In the genomic region with DNA sequence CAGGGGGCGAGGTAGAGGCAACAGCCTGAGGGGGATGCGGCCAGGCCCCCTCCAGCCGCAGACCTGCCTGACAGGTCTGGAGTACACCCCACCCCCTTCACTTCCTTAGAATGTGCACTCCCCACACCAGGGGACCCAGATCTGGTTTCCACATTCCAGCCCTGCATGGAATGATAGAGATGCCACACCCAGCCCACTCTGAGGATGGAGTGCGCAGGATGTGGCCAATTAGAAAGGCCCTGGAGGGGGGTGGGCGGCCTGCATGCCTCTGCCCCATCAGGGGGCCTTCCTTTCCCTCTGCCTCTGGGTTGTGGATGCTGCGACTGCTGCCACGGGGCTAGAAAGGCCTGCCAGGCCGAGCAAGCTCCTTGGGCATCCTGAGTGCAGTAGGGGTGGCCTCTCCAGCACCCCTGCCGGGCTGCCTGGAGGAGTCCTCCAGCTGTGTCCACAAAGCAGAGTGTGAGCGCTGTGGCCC, we compare ENCODE assay signal across 14 cellular contexts. TPM values are rescaled to one million over a fixed set of nuclear protein-coding genes. Genes with fewer than 3 reads are reported as not detected.
A peak's percentile ranks its signal among the peaks of the same experiment; 100 is the strongest.
DNase-seq lines count a peak whose midpoint lies in the region; ATAC-seq and TF ChIP-seq lines count a peak whose summit lies in the region.
"Had no signal": no experiment of that assay in that cellular context is flagged by ENCODE, and none has a peak within 500 bp of the region (broad histone marks: within the 10 kb centered on the region; RNA-seq: fewer than 3 reads in every experiment).

No MANE protein-coding gene starts in this region.

- POLR2A ChIA-PET in HCT116 (lab: Charles Lee), result no interaction called here

- H3K9ac ChIP-seq in HCT116 (ENCODE audit: low read length), result no peak overlapping the region
- no peak overlapping the region for H3K9ac ChIP-seq in endodermal cell (ENCODE audit: extremely low read depth, low read length, poor library complexity, severe bottlenecking)

- H3K9me3 Mint-ChIP-seq in endodermal cell (no peaks in the 10 kb centered on the region), glutamatergic neuron (ENCODE audit: unreplicated experiment) (no peaks in the 10 kb centered on the region)
- H3K9me3 Mint-ChIP-seq: activated naive CD8-positive, alpha-beta T cell treated with anti-CD3 and anti-CD28 coated beads, Interleukin-2, amount 50 U/mL, for 24 hours; CD8-positive, alpha-beta T cell had no signal

- H3K4me3 ChIP-seq in HCT116 (replicated peaks in 1 of 2; ENCODE audit: low read depth in 1 of 2, low read length in 2 of 2), result no peak overlapping the region
- H3K4me3 ChIP-seq in endodermal cell (ENCODE audit: low read length), result no peak overlapping the region
- no peak overlapping the region for H3K4me3 ChIP-seq in psoas muscle

- no peak overlapping the region for H3K27ac Mint-ChIP-seq in endodermal cell
- H3K27ac Mint-ChIP-seq in glutamatergic neuron (ENCODE audit: unreplicated experiment), result no peak overlapping the region
- H3K27ac Mint-ChIP-seq: activated naive CD8-positive, alpha-beta T cell treated with anti-CD3 and anti-CD28 coated beads, Interleukin-2, amount 50 U/mL, for 24 hours; CD8-positive, alpha-beta T cell had no signal

- TF ChIP-seq POLR2A in HCT116 (IDR thresholded peaks at IDR 0.05; ENCODE audit: borderline replicate concordance, extremely low read depth, insufficient read depth, insufficient read length), result no peak

- H3K4me1 ChIP-seq in HCT116 (ENCODE audit: control insufficient read depth in 1 of 2, insufficient read depth in 2 of 2, low read length in 2 of 2) (peaks cover 10 to 11% of the 10 kb centered on the region in 2 experiments; a peak in 3 of 4 replicates), endodermal cell (ENCODE audit: control insufficient read depth, insufficient read depth, low read length) (no peaks in the 10 kb centered on the region), psoas muscle (peaks cover 29% of the 10 kb centered on the region)

- H3K4me2 ChIP-seq in HCT116 (ENCODE audit: low read length), result peak overlapping the region; percentile 17; the same call in 1 of the 2 replicates

- no peak for TF ChIP-seq CTCF in HCT116 (IDR thresholded peaks at IDR 0.05 in 2 of 3, conservative IDR thresholded peaks at IDR 0.05 in 1 of 3; ENCODE audit: borderline replicate concordance in 1 of 3, insufficient read depth in 1 of 3, low read depth in 2 of 3, low read length in 2 of 3)
- TF ChIP-seq CTCF in endodermal cell (conservative IDR thresholded peaks at IDR 0.05), result peak; percentile 55
- no peak for TF ChIP-seq CTCF in psoas muscle (IDR thresholded peaks at IDR 0.05)
- no peak for TF ChIP-seq CTCF in glutamatergic neuron (IDR thresholded peaks at IDR 0.05; ENCODE audit: partially characterized antibody, unreplicated experiment)

- BruUV-seq in HCT116 (replicated peaks; lab: Mats Ljungman, UMichigan), result no TSS peak

- peaks cover 7 to 17% of the 10 kb centered on the region in 2 experiments; a peak in 2 of 4 replicates for H3K36me3 ChIP-seq in HCT116 (ENCODE audit: control insufficient read depth in 1 of 2, insufficient read depth in 2 of 2, low read length in 2 of 2)
- H3K36me3 ChIP-seq in endodermal cell (ENCODE audit: control insufficient read depth, insufficient read depth, low read length), result peaks cover 30% of the 10 kb centered on the region
- H3K36me3 ChIP-seq in psoas muscle (ENCODE audit: insufficient read depth in 1 of 2, low read depth in 1 of 2), result peaks cover 2 to 73% of the 10 kb centered on the region in 2 donors

- H3K27me3 Mint-ChIP-seq in endodermal cell (ENCODE audit: insufficient read depth) (no peaks in the 10 kb centered on the region), glutamatergic neuron (ENCODE audit: unreplicated experiment) (no peaks in the 10 kb centered on the region)
- H3K27me3 Mint-ChIP-seq: activated naive CD8-positive, alpha-beta T cell treated with anti-CD3 and anti-CD28 coated beads, Interleukin-2, amount 50 U/mL, for 24 hours had no signal

- no peaks in the 10 kb centered on the region for H3K9me2 ChIP-seq in HCT116 (ENCODE audit: insufficient read depth)

- H2AFZ ChIP-seq in HCT116 (ENCODE audit: low read depth, low read length, poor library complexity, severe bottlenecking), result no peak overlapping the region

- H3K27me3 ChIP-seq in HCT116 (ENCODE audit: insufficient read depth, low read length), result no peaks in the 10 kb centered on the region
- no peaks in the 10 kb centered on the region for H3K27me3 ChIP-seq in endodermal cell (ENCODE audit: control insufficient read depth, insufficient read depth, low read length, poor library complexity, severe bottlenecking)
- no peaks in the 10 kb centered on the region for H3K27me3 ChIP-seq in psoas muscle (ENCODE audit: insufficient read depth in 3 of 3, low read length in 2 of 3)

- DNase-seq in HCT116 (ENCODE audit: low read depth, low spot score), result no peak
- peak; percentile 97 for DNase-seq in NCI-H69 (lab: John Stamatoyannopoulos, UW)
- peak; percentile 95 for DNase-seq in endodermal cell
- peak in 1 of 2 donors; percentile 6 for DNase-seq in psoas muscle
- DNase-seq in glutamatergic neuron, result no peak
- DNase-seq: activated naive CD8-positive, alpha-beta T cell treated with anti-CD3 and anti-CD28 coated beads, Interleukin-2, amount 50 U/mL, for 24 hours; CD8-positive, alpha-beta T cell; effector memory CD4-positive, alpha-beta T cell; NCI-H2029 treated with DMSO at 0.1 percent for 48 hours; stimulated activated CD4-positive, alpha-beta T cell treated with anti-CD3 and anti-CD28 coated beads, Interleukin-4, amount 100 ng/mL, for 4 hours; stimulated activated naive CD8-positive, alpha-beta T cell treated with anti-CD3 and anti-CD28 coated beads, Interleukin-15, Interleukin-2, amounts not matched to agents 100 U/mL and 50 U/mL, for 24 hours had no signal

- 47 to 61% methylated on average over 4 to 10 of the region's 10 CpGs for WGBS in endodermal cell (ENCODE audit: insufficient coverage in 1 of 2, insufficient read length in 1 of 2), 2 experiments
- WGBS in psoas muscle, 3 donors, result 79 to 87% (median 82%) methylated on average over 10 of the region's 10 CpGs

- intact Hi-C loops in HCT116 (cut with micrococcal nuclease) (no loop called here), psoas muscle (cut with DNase I) (no loop called here)

- H3K4me1 Mint-ChIP-seq in endodermal cell (peaks cover 12% of the 10 kb centered on the region), glutamatergic neuron (ENCODE audit: low read depth, unreplicated experiment) (peaks cover 4% of the 10 kb centered on the region)
- H3K4me1 Mint-ChIP-seq: activated naive CD8-positive, alpha-beta T cell treated with anti-CD3 and anti-CD28 coated beads, Interleukin-2, amount 50 U/mL, for 24 hours had no signal

- ATAC-seq in HCT116 (peak; percentile 73), psoas muscle (no peak), HG03342 (IDR thresholded peaks at IDR 0.05; ENCODE audit: unreplicated experiment) (no peak), HG02840 (IDR thresholded peaks at IDR 0.05; ENCODE audit: low FRiP score, unreplicated experiment) (no peak)
- ATAC-seq: activated naive CD8-positive, alpha-beta T cell treated with anti-CD3 and anti-CD28 coated beads, Interleukin-2, amount 50 U/mL, for 24 hours; CD8-positive, alpha-beta T cell; stimulated activated naive CD8-positive, alpha-beta T cell treated with anti-CD3 and anti-CD28 coated beads, Interleukin-15, Interleukin-2, amounts not matched to agents 100 U/mL and 50 U/mL, for 24 hours had no signal

- H3K9me3 ChIP-seq in HCT116 (ENCODE audit: control insufficient read depth in 1 of 2, insufficient read depth in 1 of 2, low read depth in 1 of 2, low read length in 2 of 2) (no peaks in the 10 kb centered on the region), endodermal cell (ENCODE audit: control insufficient read depth, low read length) (no peaks in the 10 kb centered on the region), psoas muscle (no peaks in the 10 kb centered on the region)

- no peaks in the 10 kb centered on the region for H4K20me1 ChIP-seq in HCT116 (ENCODE audit: insufficient read depth)

- H3K79me2 ChIP-seq in HCT116 (ENCODE audit: insufficient read depth, low read length), result no peaks in the 10 kb centered on the region

- H3K27ac ChIP-seq in HCT116 (ENCODE audit: low read depth, low read length), result peak overlapping the region; percentile 35; the same call in 1 of the 2 replicates
- H3K27ac ChIP-seq in endodermal cell (ENCODE audit: low read depth, low read length), result no peak overlapping the region
- H3K27ac ChIP-seq in psoas muscle, result peak overlapping the region; percentile 23

- TF ChIP-seq RAD21 in HCT116 (IDR thresholded peaks at IDR 0.05; ENCODE audit: low read depth), result no peak

- CTCF ChIA-PET in HCT116 (lab: Charles Lee), result no interaction called here

- no peak overlapping the region for H3K4me3 Mint-ChIP-seq in endodermal cell
- H3K4me3 Mint-ChIP-seq in glutamatergic neuron (ENCODE audit: unreplicated experiment), result no peak overlapping the region
- H3K4me3 Mint-ChIP-seq: activated naive CD8-positive, alpha-beta T cell treated with anti-CD3 and anti-CD28 coated beads, Interleukin-2, amount 50 U/mL, for 24 hours; CD8-positive, alpha-beta T cell had no signal

- RAD21 ChIA-PET in HCT116 (lab: Charles Lee; ENCODE audit: low non-redundant PET in 1 of 2, low total read pairs in 2 of 2, uncharacterized antibody in 2 of 2, unreplicated experiment in 2 of 2), result no interaction called here

- H3K36me3 Mint-ChIP-seq in endodermal cell (ENCODE audit: low read depth), result peaks cover 40% of the 10 kb centered on the region
- H3K36me3 Mint-ChIP-seq in glutamatergic neuron (ENCODE audit: unreplicated experiment), result no peaks in the 10 kb centered on the region

TF ChIP-seq in HCT116, 20 proteins besides CTCF, POLR2A, EP300 and RAD21:
- no peak for TF ChIP-seq SRF (IDR thresholded peaks at IDR 0.05; ENCODE audit: low read depth)
- TF ChIP-seq, protein P1, sequence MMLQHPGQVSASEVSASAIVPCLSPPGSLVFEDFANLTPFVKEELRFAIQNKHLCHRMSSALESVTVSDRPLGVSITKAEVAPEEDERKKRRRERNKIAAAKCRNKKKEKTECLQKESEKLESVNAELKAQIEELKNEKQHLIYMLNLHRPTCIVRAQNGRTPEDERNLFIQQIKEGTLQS (IDR thresholded peaks at IDR 0.05), result no peak
- no peak for TF ChIP-seq FOSL1 (IDR thresholded peaks at IDR 0.05; ENCODE audit: low read depth)

RNA-seq across cellular contexts. Expression of a gene that starts 28.2 kb away (rescaled TPM):
- total RNA-seq in HCT116 (2021; ENCODE audit: unreplicated experiment) (0.20 TPM), endodermal cell (10 to 100 TPM in 1 of 2 donors, 1 to 10 TPM in 1; 9.0 to 16.7 TPM), psoas muscle (1 to 10 TPM; 1.4 to 2.2 (median 1.8) TPM), glutamatergic neuron (ENCODE audit: unreplicated experiment) (12.8 TPM)
- polyA plus RNA-seq in HCT116 (2012), result not detected in 2 replicates
- 14.9 TPM for polyA plus RNA-seq in endodermal cell (2013, experiment 1 of 2)
- polyA plus RNA-seq in endodermal cell (2013, experiment 2 of 2), result 12.0 TPM
- polyA plus RNA-seq in psoas muscle, result under 1 TPM; 0.53 to 0.65 (median 0.56) TPM
- total RNA-seq: pulmonary artery endothelial cell had no signal

RNA-seq across cellular contexts. Expression of a gene that starts 29.1 kb away (rescaled TPM):
- total RNA-seq in HCT116 (2021; ENCODE audit: unreplicated experiment) (25.4 TPM), endodermal cell (10 to 100 TPM; 27.1 to 35.2 TPM), psoas muscle (10 to 100 TPM in 3 of 4 donors, 1 to 10 TPM in 1; 9.7 to 22.1 (median 17.3) TPM), glutamatergic neuron (ENCODE audit: unreplicated experiment) (27.5 TPM)
- polyA plus RNA-seq in HCT116 (2012), result 16.6 and 17.3 TPM in 2 replicates
- polyA plus RNA-seq in endodermal cell (2013, experiment 1 of 2), result 24.4 TPM
- 22.6 TPM for polyA plus RNA-seq in endodermal cell (2013, experiment 2 of 2)
- polyA plus RNA-seq in psoas muscle, result 10 to 100 TPM; 10.4 to 17.4 (median 12.8) TPM

Comparison
In these comparisons a context has a peak if more than half of its experiments do, and no peak if none do; other contexts are left out.
1. DNase-seq: peak in NCI-H69 (single experiment) and endodermal cell (single experiment); none in HCT116 (single experiment) and glutamatergic neuron (single experiment).